ENCODE assay signal across 8 cellular contexts in the genomic region with DNA sequence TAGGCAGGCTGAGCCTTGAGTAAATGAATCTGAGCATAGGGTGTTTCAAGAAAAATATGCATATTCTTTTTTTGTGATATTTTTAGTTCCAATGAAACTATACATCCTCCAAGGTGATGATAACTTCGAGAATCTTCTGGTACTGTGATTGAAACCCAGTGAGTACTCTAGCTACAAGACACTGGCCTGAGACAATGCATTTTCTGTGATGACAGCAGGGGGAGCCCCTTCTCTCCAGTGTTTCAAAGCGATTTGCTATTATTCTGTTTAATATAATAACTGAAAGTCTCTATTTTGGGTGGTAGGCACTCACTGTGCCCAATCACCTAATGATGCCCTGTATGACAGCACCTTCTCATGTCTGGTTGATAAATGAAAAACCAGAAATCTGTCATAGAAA. TPM values are rescaled to one million over a fixed set of nuclear protein-coding genes. Genes with fewer than 3 reads are reported as not detected.
DNase-seq lines count a peak whose midpoint lies in the region; ATAC-seq and TF ChIP-seq lines count a peak whose summit lies in the region.

No MANE protein-coding gene starts in this region.

- no peak overlapping the region for H3K27ac ChIP-seq in 22Rv1
- no peak overlapping the region for H3K27ac ChIP-seq in smooth muscle cell (ENCODE audit: low read depth)

- no peak overlapping the region for H3K4me2 ChIP-seq in smooth muscle cell

- H3F3A ChIP-seq in smooth muscle cell (ENCODE audit: low read depth) = peaks cover 31% of the 10 kb centered on the region

- H4K20me1 ChIP-seq in smooth muscle cell (ENCODE audit: low read depth) = no peaks in the 10 kb centered on the region

- H3K36me3 ChIP-seq in smooth muscle cell (ENCODE audit: low read depth) = no peaks in the 10 kb centered on the region

- H3K79me2 ChIP-seq in smooth muscle cell (ENCODE audit: low read depth) = peaks cover 10% of the 10 kb centered on the region

- no peak for DNase-seq in GM12864 (ENCODE audit: low read depth)
- DNase-seq in NCI-H446 treated with DMSO at 0.1 percent for 48 hours (lab: John Stamatoyannopoulos, UW) = peak; percentile 32
- DNase-seq in activated CD8-positive, alpha-beta memory T cell treated with anti-CD3 and anti-CD28 coated beads, Interleukin-2, amount 50 U/mL, for 4 hours = peak; percentile 67
- DNase-seq in fibroblast of pulmonary artery (ENCODE audit: low read depth) = peak; percentile 74
- no peak for DNase-seq in smooth muscle cell (lab: John Stamatoyannopoulos, UW; ENCODE audit: unreplicated experiment)

- WGBS in smooth muscle cell (ENCODE audit: low lambda C conversion rate) = 47% methylated on average over 2 of the region's 2 CpGs

- no peak overlapping the region for H3K9ac ChIP-seq in smooth muscle cell (ENCODE audit: low read depth)

- no peaks in the 10 kb centered on the region for H3K27me3 ChIP-seq in smooth muscle cell (ENCODE audit: low read depth)

- no peak overlapping the region for H3K4me3 ChIP-seq in GM12864 (ENCODE audit: low read depth, low read length)
- H3K4me3 ChIP-seq in fibroblast of pulmonary artery (replicated peaks; ENCODE audit: low read depth, low read length) = no peak overlapping the region
- H3K4me3 ChIP-seq in smooth muscle cell = no peak overlapping the region

- TF ChIP-seq CTCF in 22Rv1 (IDR thresholded peaks at IDR 0.05) (peak; percentile 84), GM12864 (IDR thresholded peaks at IDR 0.05; ENCODE audit: low read depth, low read length, missing control alignments) (peak; percentile 66), fibroblast of pulmonary artery (IDR thresholded peaks at IDR 0.05; ENCODE audit: low read length, missing control alignments) (peak; percentile 51), smooth muscle cell (IDR thresholded peaks at IDR 0.05; ENCODE audit: borderline replicate concordance, insufficient read depth, poor library complexity, severe bottlenecking) (peak; percentile 52)

- H3K4me1 ChIP-seq in smooth muscle cell (ENCODE audit: low read depth) = peaks cover 37% of the 10 kb centered on the region

- H3K9me3 ChIP-seq in smooth muscle cell (replicated peaks; ENCODE audit: low read depth) = no peaks in the 10 kb centered on the region

- no peak overlapping the region for H2AFZ ChIP-seq in smooth muscle cell (ENCODE audit: low read depth)

- no peak for ATAC-seq in HG02840 (IDR thresholded peaks at IDR 0.05; ENCODE audit: low FRiP score, unreplicated experiment)
- ATAC-seq in HG02884 (IDR thresholded peaks at IDR 0.05; ENCODE audit: unreplicated experiment) = no peak

RNA-seq across cellular contexts. Expression of a gene that starts 12.1 kb away (rescaled TPM):
- 89.5 and 101 TPM in 2 replicates for total RNA-seq in smooth muscle cell
- polyA plus RNA-seq in smooth muscle cell = 40.3 and 44.5 TPM in 2 replicates

Comparison
In these comparisons a context has a peak if more than half of its experiments do, and no peak if none do; other contexts are left out.
1. DNase-seq: peak in NCI-H446 treated with DMSO at 0.1 percent for 48 hours (single experiment), activated CD8-positive, alpha-beta memory T cell treated with anti-CD3 and anti-CD28 coated beads, Interleukin-2, amount 50 U/mL, for 4 hours (single experiment) and fibroblast of pulmonary artery (single experiment); none in GM12864 (single experiment) and smooth muscle cell (single experiment).
2. Peak in every context shown above with its lines, with median percentiles within 50 percentile points of each other: CTCF ChIP-seq.